Comparison of ENCODE assay signal across 8 cellular contexts in genomic region chr13:48155850-48156249, GRCh38.
DNase-seq lines count a peak whose midpoint lies in the region; ATAC-seq, FAIRE-seq and TF ChIP-seq lines count a peak whose summit lies in the region.

No MANE protein-coding gene starts in this region.

- 13% methylated on average over 2 of the region's 2 CpGs for WGBS in K562 (ENCODE audit: insufficient coverage, low coverage, missing lambda C conversion rate)
- 75 to 76% methylated on average over 2 of the region's 2 CpGs for WGBS in pancreas, 2 donors

- H3K27me3 ChIP-seq in K562 (ENCODE audit: control insufficient read depth in 2 of 2, insufficient read depth in 2 of 2, low read length in 2 of 2) (no peaks in the 10 kb centered on the region), pancreas (no peaks in the 10 kb centered on the region)

- BruUV-seq in K562 (replicated peaks; lab: Mats Ljungman, UMichigan): no TSS peak

- H3K9me3 ChIP-seq in K562 (replicated peaks; ENCODE audit: control insufficient read depth, insufficient read depth, low read depth, low read length) (no peaks in the 10 kb centered on the region), pancreas (no peaks in the 10 kb centered on the region)

- H3K4me1 ChIP-seq in K562 (replicated peaks in 1 of 2; ENCODE audit: control insufficient read depth in 2 of 2, insufficient read depth in 2 of 2, low read length in 2 of 2): peaks cover 0 to 3% of the 10 kb centered on the region in 2 experiments; a peak in 1 of 5 replicates
- peaks cover 0 to 8% (median 0%) of the 10 kb centered on the region in 3 donors for H3K4me1 ChIP-seq in pancreas

- H3K9me3 Mint-ChIP-seq in activated CD4-positive, alpha-beta T cell treated with anti-CD3 and anti-CD28 coated beads, Interleukin-2, amount 10 ng/mL, durations not matched to agents 7 days and 5 days: no peaks in the 10 kb centered on the region

- H3K4me1 Mint-ChIP-seq in activated CD4-positive, alpha-beta T cell treated with anti-CD3 and anti-CD28 coated beads, Interleukin-2, amount 10 ng/mL, durations not matched to agents 7 days and 5 days: peaks cover 70% of the 10 kb centered on the region

- intact Hi-C loops in K562 (cut with micrococcal nuclease) (no loop called here), pancreas (cut with DNase I) (no loop called here)

- no peak for TF ChIP-seq EP300 in K562 (IDR thresholded peaks at IDR 0.05; ENCODE audit: low read length)

- CTCF ChIA-PET in activated CD4-positive, alpha-beta T cell treated with anti-CD3 and anti-CD28 coated beads, Interleukin-2, amount 10 ng/mL, durations not matched to agents 7 days and 5 days (lab: Charles Lee): interaction anchor here (0.7 to 0.9 kb wide), 4 partner anchors 9 to 420 kb away, joined by 3 to 5 read pairs (median 3); partner anchors contain the start of gene NUDT15
- CTCF ChIA-PET in K562 (lab: Yijun Ruan, JAX; ENCODE audit: low intra/inter-chr PET ratio): no interaction called here

- no peaks in the 10 kb centered on the region for H3K9me1 ChIP-seq in K562 (ENCODE audit: control insufficient read depth, insufficient read depth, low read length)

- H3K27me3 Mint-ChIP-seq in activated CD4-positive, alpha-beta T cell treated with anti-CD3 and anti-CD28 coated beads, Interleukin-2, amount 10 ng/mL, durations not matched to agents 7 days and 5 days: no peaks in the 10 kb centered on the region

- no peak overlapping the region for H3K27ac ChIP-seq in K562 (ENCODE audit: extremely low read depth, low read depth, low read length)
- peak overlapping the region in 1 of 4 donors; percentile 21 for H3K27ac ChIP-seq in pancreas

- POLR2A ChIA-PET in activated CD4-positive, alpha-beta T cell treated with anti-CD3 and anti-CD28 coated beads, Interleukin-2, amount 10 ng/mL, durations not matched to agents 7 days and 5 days (lab: Charles Lee): interaction anchor here (0.7 kb wide), 1 partner anchor 65 kb away, joined by 3 read pairs; no protein-coding TSS in a partner anchor
- POLR2A ChIA-PET in K562 (lab: Yijun Ruan, JAX): no interaction called here

- DNase-seq in activated CD4-positive, alpha-beta T cell treated with anti-CD3 and anti-CD28 coated beads, Interleukin-2, amount 10 ng/mL, durations not matched to agents 7 days and 5 days: peak; percentile 52
- DNase-seq in activated CD4-positive, alpha-beta T cell treated with anti-CD3 and anti-CD28 coated beads for 48 hours: no peak
- DNase-seq in MV-4-11 (lab: John Stamatoyannopoulos, UW): peak; percentile 73
- no peak for DNase-seq in K562 (ENCODE audit: extremely low read depth in 1 of 4, low spot score in 3 of 4)
- DNase-seq in pancreas: no peak
- no peak for DNase-seq in superior temporal gyrus (ENCODE audit: extremely low spot score)

- H3K4me2 ChIP-seq in K562 (ENCODE audit: insufficient read depth, low read length): no peak overlapping the region

- no peak overlapping the region for H3K9ac ChIP-seq in K562 (ENCODE audit: insufficient read depth in 1 of 2, low read depth in 2 of 2, low read length in 2 of 2)

- no peak for TF ChIP-seq RAD21 in K562 (CRISPR knock-in tag; conservative IDR thresholded peaks at IDR 0.05 in 1 of 2, IDR thresholded peaks at IDR 0.05 in 1 of 2)

- H2AFZ ChIP-seq in K562 (ENCODE audit: low read depth, low read length): peak overlapping the region; percentile 77; the same call in 1 of the 2 replicates

- no peak for TF ChIP-seq CTCF in K562 (IDR thresholded peaks at IDR 0.05 in 2 of 3, conservative IDR thresholded peaks at IDR 0.05 in 1 of 3; ENCODE audit: insufficient read depth in 2 of 3, low read depth in 1 of 3, low read length in 3 of 3)
- TF ChIP-seq CTCF in pancreas (IDR thresholded peaks at IDR 0.05): no peak

- peak overlapping the region; percentile 92 for H3K27ac Mint-ChIP-seq in activated CD4-positive, alpha-beta T cell treated with anti-CD3 and anti-CD28 coated beads, Interleukin-2, amount 10 ng/mL, durations not matched to agents 7 days and 5 days

- in situ Hi-C loops in K562 (cut with MboI): no loop called here

- H4K20me1 ChIP-seq in K562 (replicated peaks; ENCODE audit: control insufficient read depth, insufficient read depth, low read length): no peaks in the 10 kb centered on the region

- no peak overlapping the region for H3K4me3 ChIP-seq in K562
- H3K4me3 ChIP-seq in pancreas: no peak overlapping the region

- H3K79me2 ChIP-seq in K562 (ENCODE audit: control insufficient read depth, insufficient read depth, low read length): no peaks in the 10 kb centered on the region

- H3K4me3 Mint-ChIP-seq in activated CD4-positive, alpha-beta T cell treated with anti-CD3 and anti-CD28 coated beads, Interleukin-2, amount 10 ng/mL, durations not matched to agents 7 days and 5 days: peak overlapping the region; percentile 56

- ATAC-seq in K562 (no peak), pancreas (peak in 3 of 4 donors; percentile 34 to 58 (median 43)), HG03095 (IDR thresholded peaks at IDR 0.05; ENCODE audit: unreplicated experiment) (no peak), GM19351 (IDR thresholded peaks at IDR 0.05; ENCODE audit: unreplicated experiment) (no peak)

- peaks cover 1% of the 10 kb centered on the region for H3K36me3 Mint-ChIP-seq in activated CD4-positive, alpha-beta T cell treated with anti-CD3 and anti-CD28 coated beads, Interleukin-2, amount 10 ng/mL, durations not matched to agents 7 days and 5 days (ENCODE audit: low read depth)

- H3K36me3 ChIP-seq in K562 (ENCODE audit: control insufficient read depth, insufficient read depth, low read length) (no peaks in the 10 kb centered on the region), pancreas (no peaks in the 10 kb centered on the region)

- no peak for TF ChIP-seq POLR2A in K562 (conservative IDR thresholded peaks at IDR 0.05)

- FAIRE-seq in K562 (lab: Jason Lieb, UNC) (no peak), pancreas (lab: Jason Lieb, UNC) (no peak)

TF ChIP-seq in K562, 482 proteins besides CTCF, POLR2A, EP300 and RAD21 (continues in another document):
- TF ChIP-seq ZNF445 (CRISPR knock-in tag; IDR thresholded peaks at IDR 0.05; ENCODE audit: low read depth): no peak
- TF ChIP-seq JUND (IDR thresholded peaks at IDR 0.05; ENCODE audit: borderline replicate concordance, low read depth, low read length): no peak
- peak; percentile 21; the same call in 1 of the 3 replicates for TF ChIP-seq JUND (tag; IDR thresholded peaks at IDR 0.05; ENCODE audit: borderline replicate concordance, low read depth, low read length)
- TF ChIP-seq ZNF140 (CRISPR knock-in tag; IDR thresholded peaks at IDR 0.05): no peak
- TF ChIP-seq ATF3 (IDR thresholded peaks at IDR 0.05): peak; percentile 66; the same call in 1 of the 2 replicates
- TF ChIP-seq ATF3 (CRISPR knock-in tag; conservative IDR thresholded peaks at IDR 0.05): no peak
- no peak for TF ChIP-seq CEBPG (CRISPR knock-in tag; IDR thresholded peaks at IDR 0.05)
- 0 out of 4 replicates have a peak, but pooled peaks of 1 of the 2 experiments have one; percentile 12 for TF ChIP-seq CEBPG (tag; conservative IDR thresholded peaks at IDR 0.05 in 1 of 2, IDR thresholded peaks at IDR 0.05 in 1 of 2)
- no peak for TF ChIP-seq ZC3H11A (IDR thresholded peaks at IDR 0.05; ENCODE audit: low read depth, low read length)
- no peak for TF ChIP-seq ZNF263 (CRISPR knock-in tag; IDR thresholded peaks at IDR 0.05; ENCODE audit: borderline replicate concordance)
- TF ChIP-seq TAL1 (IDR thresholded peaks at IDR 0.05): no peak
- TF ChIP-seq CREBBP (IDR thresholded peaks at IDR 0.05; ENCODE audit: low read depth, low read length): no peak
- TF ChIP-seq COPS2 (conservative IDR thresholded peaks at IDR 0.05): no peak
- no peak for TF ChIP-seq NBN (IDR thresholded peaks at IDR 0.05; ENCODE audit: low read depth)
- no peak for TF ChIP-seq ZNF133 (CRISPR knock-in tag; IDR thresholded peaks at IDR 0.05)
- TF ChIP-seq FOSL1 (tag; conservative IDR thresholded peaks at IDR 0.05): peak; percentile 28; the same call in 1 of the 2 replicates
- TF ChIP-seq SIRT6 (IDR thresholded peaks at IDR 0.05; ENCODE audit: low read depth, low read length): no peak
- no peak for TF ChIP-seq NR2C2 (CRISPR knock-in tag; IDR thresholded peaks at IDR 0.05)
- no peak for TF ChIP-seq NR2C2 (tag; IDR thresholded peaks at IDR 0.05)
- TF ChIP-seq ZNF165 (CRISPR knock-in tag; IDR thresholded peaks at IDR 0.05; ENCODE audit: borderline replicate concordance): no peak
- no peak for TF ChIP-seq ZFP36 (IDR thresholded peaks at IDR 0.05; ENCODE audit: low read depth, low read length, partially characterized antibody)
- TF ChIP-seq CREB3L1 (IDR thresholded peaks at IDR 0.05; ENCODE audit: borderline replicate concordance, low read depth): no peak
- TF ChIP-seq ZBTB7A (IDR thresholded peaks at IDR 0.05; ENCODE audit: borderline replicate concordance, control insufficient read depth, low read depth, low read length): no peak

Comparison
In these comparisons a context has a peak if more than half of its experiments do, and no peak if none do; other contexts are left out.
1. DNase-seq: peak in activated CD4-positive, alpha-beta T cell treated with anti-CD3 and anti-CD28 coated beads, Interleukin-2, amount 10 ng/mL, durations not matched to agents 7 days and 5 days (single experiment) and MV-4-11 (single experiment); none in activated CD4-positive, alpha-beta T cell treated with anti-CD3 and anti-CD28 coated beads for 48 hours (single experiment), K562 (0 of 4), pancreas (0 of 6) and superior temporal gyrus (single experiment).
2. ATAC-seq: peak in pancreas (3 of 4); none in K562 (single experiment), HG03095 (single experiment) and GM19351 (single experiment).